In the genomic region with DNA sequence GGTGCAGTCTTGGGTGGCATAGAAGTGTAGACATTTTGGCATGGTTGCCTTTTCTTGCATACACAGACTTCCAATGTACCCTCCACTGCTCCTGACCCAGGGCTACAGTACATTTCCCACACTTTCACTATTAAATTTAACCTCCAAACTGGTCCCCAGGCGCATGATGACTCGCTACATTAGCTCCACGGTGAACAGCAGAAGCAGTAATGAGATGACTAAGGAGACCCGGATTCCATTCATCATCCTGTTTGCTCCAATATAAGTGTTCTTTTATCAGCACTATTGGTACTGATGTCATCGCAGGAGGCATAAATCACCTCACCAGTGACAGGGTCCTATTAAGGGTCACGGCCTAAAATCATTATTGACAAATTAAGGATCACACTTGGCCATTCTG, we compare ENCODE assay signal across 1 cellular context.
TF ChIP-seq lines count a peak whose summit lies in the region.

No MANE protein-coding gene starts in this region.

TF ChIP-seq in HCT116, 20 proteins besides CTCF, POLR2A, EP300 and RAD21 (continued from another document):
- TF ChIP-seq, protein P1, sequence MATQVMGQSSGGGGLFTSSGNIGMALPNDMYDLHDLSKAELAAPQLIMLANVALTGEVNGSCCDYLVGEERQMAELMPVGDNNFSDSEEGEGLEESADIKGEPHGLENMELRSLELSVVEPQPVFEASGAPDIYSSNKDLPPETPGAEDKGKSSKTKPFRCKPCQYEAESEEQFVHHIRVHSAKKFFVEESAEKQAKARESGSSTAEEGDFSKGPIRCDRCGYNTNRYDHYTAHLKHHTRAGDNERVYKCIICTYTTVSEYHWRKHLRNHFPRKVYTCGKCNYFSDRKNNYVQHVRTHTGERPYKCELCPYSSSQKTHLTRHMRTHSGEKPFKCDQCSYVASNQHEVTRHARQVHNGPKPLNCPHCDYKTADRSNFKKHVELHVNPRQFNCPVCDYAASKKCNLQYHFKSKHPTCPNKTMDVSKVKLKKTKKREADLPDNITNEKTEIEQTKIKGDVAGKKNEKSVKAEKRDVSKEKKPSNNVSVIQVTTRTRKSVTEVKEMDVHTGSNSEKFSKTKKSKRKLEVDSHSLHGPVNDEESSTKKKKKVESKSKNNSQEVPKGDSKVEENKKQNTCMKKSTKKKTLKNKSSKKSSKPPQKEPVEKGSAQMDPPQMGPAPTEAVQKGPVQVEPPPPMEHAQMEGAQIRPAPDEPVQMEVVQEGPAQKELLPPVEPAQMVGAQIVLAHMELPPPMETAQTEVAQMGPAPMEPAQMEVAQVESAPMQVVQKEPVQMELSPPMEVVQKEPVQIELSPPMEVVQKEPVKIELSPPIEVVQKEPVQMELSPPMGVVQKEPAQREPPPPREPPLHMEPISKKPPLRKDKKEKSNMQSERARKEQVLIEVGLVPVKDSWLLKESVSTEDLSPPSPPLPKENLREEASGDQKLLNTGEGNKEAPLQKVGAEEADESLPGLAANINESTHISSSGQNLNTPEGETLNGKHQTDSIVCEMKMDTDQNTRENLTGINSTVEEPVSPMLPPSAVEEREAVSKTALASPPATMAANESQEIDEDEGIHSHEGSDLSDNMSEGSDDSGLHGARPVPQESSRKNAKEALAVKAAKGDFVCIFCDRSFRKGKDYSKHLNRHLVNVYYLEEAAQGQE (IDR thresholded peaks at IDR 0.05; ENCODE audit: low read depth): no peak
- no peak for TF ChIP-seq ZFX (IDR thresholded peaks at IDR 0.05)
- no peak for TF ChIP-seq YY1 (IDR thresholded peaks at IDR 0.05; ENCODE audit: extremely low read depth, insufficient replicate concordance, low read depth, low read length)
- no peak for TF ChIP-seq EZH2 (IDR thresholded peaks at IDR 0.05)
- no peak for TF ChIP-seq FOSL1 (IDR thresholded peaks at IDR 0.05; ENCODE audit: low read depth)
- TF ChIP-seq, protein P2, sequence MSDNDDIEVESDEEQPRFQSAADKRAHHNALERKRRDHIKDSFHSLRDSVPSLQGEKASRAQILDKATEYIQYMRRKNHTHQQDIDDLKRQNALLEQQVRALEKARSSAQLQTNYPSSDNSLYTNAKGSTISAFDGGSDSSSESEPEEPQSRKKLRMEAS (IDR thresholded peaks at IDR 0.05): no peak
- no peak for TF ChIP-seq SIN3A (IDR thresholded peaks at IDR 0.05; ENCODE audit: low read depth)
- no peak for TF ChIP-seq ZNF274 (IDR thresholded peaks at IDR 0.05; ENCODE audit: low read depth, low read length)
- no peak for TF ChIP-seq SP1 (IDR thresholded peaks at IDR 0.05; ENCODE audit: low read depth)
- no peak for TF ChIP-seq EGR1 (IDR thresholded peaks at IDR 0.05; ENCODE audit: low read depth)
- TF ChIP-seq TCF7L2 (IDR thresholded peaks at IDR 0.05; ENCODE audit: borderline replicate concordance, extremely low read depth, insufficient read depth, insufficient read length): no peak
- TF ChIP-seq JUND (IDR thresholded peaks at IDR 0.05): no peak
- no peak for TF ChIP-seq SRF (IDR thresholded peaks at IDR 0.05; ENCODE audit: low read depth)
